1 cellular context compared by ENCODE assay signal in the genomic region with DNA sequence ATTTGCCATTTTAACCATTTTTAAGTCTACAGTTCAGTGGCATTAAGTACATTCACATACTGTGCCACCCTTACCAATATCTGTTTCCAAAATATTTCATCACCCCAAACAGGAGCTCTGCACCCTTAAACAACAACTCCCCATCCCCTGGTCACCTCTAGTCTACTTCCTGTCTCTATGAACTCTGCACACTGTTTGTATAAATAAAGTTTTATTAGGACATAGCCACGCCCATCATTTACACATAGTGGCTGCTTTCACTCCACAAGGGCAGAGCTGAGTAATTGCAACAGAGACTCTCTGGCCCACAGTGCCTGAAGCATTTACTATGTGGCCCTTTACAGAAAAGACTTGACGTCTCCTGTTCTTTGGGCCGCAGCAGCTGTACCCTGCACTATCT.
TF ChIP-seq lines count a peak whose summit lies in the region.

No MANE protein-coding gene starts in this region.

TF ChIP-seq in GM12878, 131 proteins besides CTCF, POLR2A, EP300 and RAD21:
- TF ChIP-seq, protein P1, sequence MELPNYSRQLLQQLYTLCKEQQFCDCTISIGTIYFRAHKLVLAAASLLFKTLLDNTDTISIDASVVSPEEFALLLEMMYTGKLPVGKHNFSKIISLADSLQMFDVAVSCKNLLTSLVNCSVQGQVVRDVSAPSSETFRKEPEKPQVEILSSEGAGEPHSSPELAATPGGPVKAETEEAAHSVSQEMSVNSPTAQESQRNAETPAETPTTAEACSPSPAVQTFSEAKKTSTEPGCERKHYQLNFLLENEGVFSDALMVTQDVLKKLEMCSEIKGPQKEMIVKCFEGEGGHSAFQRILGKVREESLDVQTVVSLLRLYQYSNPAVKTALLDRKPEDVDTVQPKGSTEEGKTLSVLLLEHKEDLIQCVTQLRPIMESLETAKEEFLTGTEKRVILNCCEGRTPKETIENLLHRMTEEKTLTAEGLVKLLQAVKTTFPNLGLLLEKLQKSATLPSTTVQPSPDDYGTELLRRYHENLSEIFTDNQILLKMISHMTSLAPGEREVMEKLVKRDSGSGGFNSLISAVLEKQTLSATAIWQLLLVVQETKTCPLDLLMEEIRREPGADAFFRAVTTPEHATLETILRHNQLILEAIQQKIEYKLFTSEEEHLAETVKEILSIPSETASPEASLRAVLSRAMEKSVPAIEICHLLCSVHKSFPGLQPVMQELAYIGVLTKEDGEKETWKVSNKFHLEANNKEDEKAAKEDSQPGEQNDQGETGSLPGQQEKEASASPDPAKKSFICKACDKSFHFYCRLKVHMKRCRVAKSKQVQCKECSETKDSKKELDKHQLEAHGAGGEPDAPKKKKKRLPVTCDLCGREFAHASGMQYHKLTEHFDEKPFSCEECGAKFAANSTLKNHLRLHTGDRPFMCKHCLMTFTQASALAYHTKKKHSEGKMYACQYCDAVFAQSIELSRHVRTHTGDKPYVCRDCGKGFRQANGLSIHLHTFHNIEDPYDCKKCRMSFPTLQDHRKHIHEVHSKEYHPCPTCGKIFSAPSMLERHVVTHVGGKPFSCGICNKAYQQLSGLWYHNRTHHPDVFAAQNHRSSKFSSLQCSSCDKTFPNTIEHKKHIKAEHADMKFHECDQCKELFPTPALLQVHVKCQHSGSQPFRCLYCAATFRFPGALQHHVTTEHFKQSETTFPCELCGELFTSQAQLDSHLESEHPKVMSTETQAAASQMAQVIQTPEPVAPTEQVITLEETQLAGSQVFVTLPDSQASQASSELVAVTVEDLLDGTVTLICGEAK (IDR thresholded peaks at IDR 0.05; ENCODE audit: borderline replicate concordance): peak; percentile 91
- TF ChIP-seq GATAD2B (conservative IDR thresholded peaks at IDR 0.05; ENCODE audit: low read depth): no peak
